In genomic region chr1:102097451-102097850, GRCh38 we compare ENCODE assay signal across 23 cellular contexts.
DNase-seq lines count a peak whose midpoint lies in the region; ATAC-seq, FAIRE-seq and TF ChIP-seq lines count a peak whose summit lies in the region.
"Had no signal": no experiment of that assay in that cellular context is flagged by ENCODE, and none has a peak within 500 bp of the region (broad histone marks: within the 10 kb centered on the region; RNA-seq: fewer than 3 reads in every experiment).

No MANE protein-coding gene starts in this region.

- no peak for TF ChIP-seq RAD21 in Ishikawa (IDR thresholded peaks at IDR 0.05; ENCODE audit: low read depth)

- H3K36me3 ChIP-seq in bronchial epithelial cell (ENCODE audit: control insufficient read depth, insufficient read depth, low read length), result no peaks in the 10 kb centered on the region
- H3K36me3 ChIP-seq in trophoblast cell (ENCODE audit: control insufficient read depth in 1 of 2, insufficient read depth in 2 of 2, low read length in 2 of 2), result no peaks in the 10 kb centered on the region

- H3K23ac ChIP-seq in trophoblast cell (ENCODE audit: low read length), result no peak overlapping the region

- no peak for ATAC-seq in GM18861 (IDR thresholded peaks at IDR 0.05; ENCODE audit: unreplicated experiment)
- no peak for ATAC-seq in GM19463 (IDR thresholded peaks at IDR 0.05; ENCODE audit: unreplicated experiment)
- ATAC-seq: GM23338 had no signal

- no peaks in the 10 kb centered on the region for H3K27me3 ChIP-seq in bronchial epithelial cell (ENCODE audit: control insufficient read depth, insufficient read depth, low read length)
- H3K27me3 ChIP-seq in trophoblast cell (ENCODE audit: insufficient read depth, low read length), result no peaks in the 10 kb centered on the region

- H3K9me3 ChIP-seq in trophoblast cell (ENCODE audit: insufficient read depth, low read depth, low read length), result no peaks in the 10 kb centered on the region

- H3K36me3 Mint-ChIP-seq in Calu3 (ENCODE audit: insufficient read depth, unreplicated experiment), result no peaks in the 10 kb centered on the region
- H3K36me3 Mint-ChIP-seq: CD14-positive monocyte, IgD-negative memory B cell had no signal

- DNase-seq in Calu3 (peak; percentile 22), bronchial epithelial cell (ENCODE audit: low read depth) (peak; percentile 41), trophoblast cell (peak; percentile 95 to 97), DMS 273 (lab: John Stamatoyannopoulos, UW; ENCODE audit: unreplicated experiment) (no peak)
- DNase-seq: DMS 273 treated with DMSO at 0.1 percent for 48 hours, GDM1, HCEC 1CT, Kasumi-1, NCI-H1092 treated with DMSO at 0.1 percent for 48 hours, NCI-H1694, NCI-H2081 treated with DMSO at 0.1 percent for 48 hours, NCI-H2227 treated with DMSO at 0.1 percent for 48 hours, NCI-H524 treated with DMSO at 0.1 percent for 48 hours, Right ventricle myocardium superior had no signal

- H3K4me3 Mint-ChIP-seq in Calu3 (ENCODE audit: low read depth, unreplicated experiment), result no peak overlapping the region
- H3K4me3 Mint-ChIP-seq: CD14-positive monocyte, GM23338, IgD-negative memory B cell had no signal

- H4K8ac ChIP-seq in trophoblast cell (ENCODE audit: low read depth, low read length), result no peak overlapping the region

- H4K12ac ChIP-seq in trophoblast cell (ENCODE audit: low read depth, low read length), result no peak overlapping the region

- H3K9ac ChIP-seq in trophoblast cell (ENCODE audit: low read length), result no peak overlapping the region

- BruUV-seq in Calu3 (replicated peaks; lab: Mats Ljungman, UMichigan), result no TSS peak

- H4K91ac ChIP-seq in trophoblast cell (ENCODE audit: low read depth, low read length), result no peak overlapping the region

- no peaks in the 10 kb centered on the region for H3K79me1 ChIP-seq in trophoblast cell (ENCODE audit: low read length)

- intact Hi-C loops in Calu3 (cut with micrococcal nuclease; ENCODE audit: unreplicated experiment), result no loop called here

- H2BK120ac ChIP-seq in trophoblast cell (ENCODE audit: insufficient read depth, low read length, poor library complexity), result no peak overlapping the region

- no peak overlapping the region for H3K18ac ChIP-seq in trophoblast cell (ENCODE audit: low read length)

- no peaks in the 10 kb centered on the region for H3K27me3 Mint-ChIP-seq in Calu3 (ENCODE audit: unreplicated experiment)
- H3K27me3 Mint-ChIP-seq: IgD-negative memory B cell had no signal

- FAIRE-seq in bronchial epithelial cell (lab: Jason Lieb, UNC), result no peak
- FAIRE-seq: RCC 7860 had no signal

- H3K4ac ChIP-seq in trophoblast cell (ENCODE audit: low read depth, low read length), result no peak overlapping the region

- H2BK12ac ChIP-seq in trophoblast cell (ENCODE audit: low read length), result no peak overlapping the region

- H3K14ac ChIP-seq in trophoblast cell (ENCODE audit: low read length), result no peak overlapping the region

- CTCF ChIA-PET in Calu3 (lab: Charles Lee), result no interaction called here

- H3K4me2 ChIP-seq in trophoblast cell (ENCODE audit: low read length), result no peak overlapping the region
- H3K4me2 ChIP-seq: GM23338 had no signal

- no peak overlapping the region for H3K27ac ChIP-seq in trophoblast cell (ENCODE audit: low read depth, low read length)
- H3K27ac ChIP-seq: HL-60, SK-N-MC had no signal

- no peaks in the 10 kb centered on the region for H3K9me3 Mint-ChIP-seq in Calu3 (ENCODE audit: low read depth, unreplicated experiment)
- H3K9me3 Mint-ChIP-seq: GM23338, IgD-negative memory B cell had no signal

- H2AFZ ChIP-seq in trophoblast cell (ENCODE audit: insufficient read depth, low read length, poor library complexity), result no peak overlapping the region
- H2AFZ ChIP-seq: GM23338 had no signal

- H2AK5ac ChIP-seq in trophoblast cell (ENCODE audit: low read length), result no peak overlapping the region

- TF ChIP-seq CTCF in Calu3 (IDR thresholded peaks at IDR 0.05; ENCODE audit: unreplicated experiment), result no peak
- TF ChIP-seq CTCF in bronchial epithelial cell (IDR thresholded peaks at IDR 0.05; ENCODE audit: insufficient read depth, low read length, severe bottlenecking), result no peak

- H3K27ac Mint-ChIP-seq in Calu3 (ENCODE audit: unreplicated experiment), result no peak overlapping the region
- H3K27ac Mint-ChIP-seq: CD14-positive monocyte, GM23338, IgD-negative memory B cell had no signal

- no peaks in the 10 kb centered on the region for H3K79me2 ChIP-seq in trophoblast cell (ENCODE audit: control insufficient read depth, insufficient read depth, low read length, poor library complexity)

- no peak overlapping the region for H3K4me3 ChIP-seq in bronchial epithelial cell (ENCODE audit: low read depth, low read length)
- no peak overlapping the region for H3K4me3 ChIP-seq in trophoblast cell (ENCODE audit: low read depth, low read length)
- H3K4me3 ChIP-seq: GM23338 had no signal

- peak; percentile 28; the same call in 1 of the 2 replicates for TF ChIP-seq EP300 in Ishikawa (IDR thresholded peaks at IDR 0.05; ENCODE audit: borderline replicate concordance)

- no peaks in the 10 kb centered on the region for H3K4me1 Mint-ChIP-seq in Calu3 (ENCODE audit: low read depth, unreplicated experiment)
- H3K4me1 Mint-ChIP-seq: CD14-positive monocyte, IgD-negative memory B cell had no signal

- no peak overlapping the region for H2BK5ac ChIP-seq in trophoblast cell (ENCODE audit: low read depth, low read length, poor library complexity)

- H3K4me1 ChIP-seq in trophoblast cell (ENCODE audit: control insufficient read depth in 1 of 2, insufficient read depth in 2 of 2, low read length in 2 of 2), result peaks cover 4% of the 10 kb centered on the region in 2 experiments

TF ChIP-seq in Ishikawa, 13 proteins besides CTCF, POLR2A, EP300 and RAD21:
- no peak for TF ChIP-seq NFIC (IDR thresholded peaks at IDR 0.05)
